Comparison of ENCODE assay signal across 36 cellular contexts in genomic region chr3:171796625-171797264, GRCh38. TPM values are rescaled to one million over a fixed set of nuclear protein-coding genes. Genes with fewer than 3 reads are reported as not detected.
A peak's percentile ranks its signal among the peaks of the same experiment; 100 is the strongest.
DNase-seq lines count a peak whose midpoint lies in the region; TF ChIP-seq lines count a peak whose summit lies in the region.
"Had no signal": no experiment of that assay in that cellular context is flagged by ENCODE, and none has a peak within 500 bp of the region (broad histone marks: within the 10 kb centered on the region; RNA-seq: fewer than 3 reads in every experiment).

No MANE protein-coding gene starts in this region.

- H3K9me3 ChIP-seq in BLaER1 treated with 17β-estradiol and CSF1 and Interleukin-3, amounts not matched to agents 10 nM and 100 nM (replicated peaks in 1 of 11), result peaks cover 0 to 6% (median 0%) of the 10 kb centered on the region in 11 experiments; a peak in 1 of 22 replicates
- H3K9me3 ChIP-seq in HEK293 (ENCODE audit: control insufficient read depth, insufficient read depth, low read depth, low read length) (no peaks in the 10 kb centered on the region), SK-N-MC (ENCODE audit: low read depth, low read length) (no peaks in the 10 kb centered on the region), hepatocyte (ENCODE audit: low read depth) (no peaks in the 10 kb centered on the region), GM23248 (ENCODE audit: low read depth) (no peaks in the 10 kb centered on the region)
- H3K9me3 ChIP-seq: mucosa of descending colon, pancreas, spleen, stomach, tibial artery, vagina had no signal

- no peak overlapping the region for H3K9ac ChIP-seq in BLaER1 treated with 17β-estradiol and CSF1 and Interleukin-3, amounts not matched to agents 10 nM and 100 nM
- H3K9ac ChIP-seq in SK-N-MC (ENCODE audit: insufficient read length), result no peak overlapping the region
- no peak overlapping the region for H3K9ac ChIP-seq in GM23248

- 99% methylated on average over 4 of the region's 4 CpGs for WGBS in hepatocyte (ENCODE audit: low lambda C conversion rate, missing lambda C conversion rate)
- 94 to 100% methylated on average over 4 of the region's 4 CpGs for WGBS in GM23248 (ENCODE audit: low coverage in 1 of 2, low lambda C conversion rate in 2 of 2, missing lambda C conversion rate in 2 of 2), 2 experiments

- H2AFZ ChIP-seq in hepatocyte (no peak overlapping the region), GM23248 (no peak overlapping the region)

- H4K20me1 ChIP-seq in BLaER1 treated with 17β-estradiol and CSF1 and Interleukin-3, amounts not matched to agents 10 nM and 100 nM, result peaks cover 0 to 23% (median 0%) of the 10 kb centered on the region in 11 experiments; a peak in 2 of 22 replicates
- no peaks in the 10 kb centered on the region for H4K20me1 ChIP-seq in hepatocyte (ENCODE audit: insufficient read depth, poor library complexity, severe bottlenecking)
- H4K20me1 ChIP-seq in GM23248 (ENCODE audit: insufficient read depth), result no peaks in the 10 kb centered on the region

- H3K4me2 ChIP-seq in BLaER1 treated with 17β-estradiol and CSF1 and Interleukin-3, amounts not matched to agents 10 nM and 100 nM, result peak overlapping the region; percentile 47 to 80 (median 65)
- H3K4me2 ChIP-seq in hepatocyte (no peak overlapping the region), GM23248 (ENCODE audit: unreplicated experiment) (no peak overlapping the region)

- H3F3A ChIP-seq in GM23248 (ENCODE audit: insufficient read depth), result peaks cover 10% of the 10 kb centered on the region

- no peak for DNase-seq in SK-N-MC (ENCODE audit: low read depth, low spot score)
- no peak for DNase-seq in hepatocyte (ENCODE audit: low spot score)
- DNase-seq in NCI-H2196 treated with DMSO at 0.1 percent for 48 hours (lab: John Stamatoyannopoulos, UW; ENCODE audit: unreplicated experiment), result no peak
- DNase-seq in posterior cingulate gyrus, result no peak
- DNase-seq in GM23248, result no peak
- no peak for DNase-seq in LoVo (ENCODE audit: low spot score)
- DNase-seq: activated CD4-positive, alpha-beta T cell treated with anti-CD3 and anti-CD28 coated beads for 1 hour; activated CD8-positive, alpha-beta memory T cell treated with anti-CD3 and anti-CD28 coated beads, Interleukin-2, amount 50 U/mL, for 48 hours; activated CD8-positive, alpha-beta T cell treated with anti-CD3 and anti-CD28 coated beads for 36 hours; activated naive CD4-positive, alpha-beta T cell treated with anti-CD3 and anti-CD28 coated beads, Interleukin-2, amount 10 ng/mL, durations not matched to agents 7 days and 5 days; amniotic stem cell; CD4-positive, alpha-beta memory T cell; HFFc6; immature natural killer cell; left colon; mucosa of descending colon; NCI-H1436 treated with DMSO at 0.1 percent for 48 hours; NCI-H2081 treated with DMSO at 0.1 percent for 48 hours; NCI-H748 treated with DMSO at 0.1 percent for 48 hours; pancreas; SIG-M5; spleen; stimulated activated CD4-positive, alpha-beta T cell treated with anti-CD3 and anti-CD28 coated beads, Interleukin-2, amount 100 ng/mL, for 24 hours; stimulated activated CD8-positive, alpha-beta memory T cell treated with anti-CD3 and anti-CD28 coated beads, Interleukin-4, amount 100 ng/mL, for 48 hours; stomach; tibial artery had no signal

- TF ChIP-seq CTCF in HEK293 (tag by site-specific recombination; IDR thresholded peaks at IDR 0.05), result no peak
- TF ChIP-seq CTCF in hepatocyte (IDR thresholded peaks at IDR 0.05; ENCODE audit: poor library complexity), result no peak

- CTCF ChIA-PET in HEK293 (lab: Yijun Ruan, JAX), result no interaction called here

- no peak overlapping the region for H3K4me3 ChIP-seq in BLaER1 treated with 17β-estradiol and CSF1 and Interleukin-3, amounts not matched to agents 10 nM and 100 nM
- H3K4me3 ChIP-seq in HEK293 (ENCODE audit: low read depth, low read length) (no peak overlapping the region), SK-N-MC (peak overlapping the region; percentile 57; the same call in 1 of the 2 replicates), hepatocyte (no peak overlapping the region), GM23248 (no peak overlapping the region)
- H3K4me3 ChIP-seq: mucosa of descending colon, pancreas, spleen, stomach, tibial artery, vagina had no signal

- H3K9me2 ChIP-seq in hepatocyte (replicated peaks; ENCODE audit: insufficient read depth) (no peaks in the 10 kb centered on the region), GM23248 (ENCODE audit: insufficient read depth) (no peaks in the 10 kb centered on the region)

- H3K79me2 ChIP-seq in hepatocyte, result peaks cover 88% of the 10 kb centered on the region
- H3K79me2 ChIP-seq in GM23248 (ENCODE audit: insufficient read depth), result no peaks in the 10 kb centered on the region

- H3K4me1 ChIP-seq in BLaER1 treated with 17β-estradiol and CSF1 and Interleukin-3, amounts not matched to agents 10 nM and 100 nM, result peaks cover 23 to 52% (median 34%) of the 10 kb centered on the region in 10 experiments
- H3K4me1 ChIP-seq in HEK293 (ENCODE audit: control insufficient read depth, insufficient read depth, low read length) (peaks cover 15% of the 10 kb centered on the region), hepatocyte (ENCODE audit: insufficient read depth) (peaks cover 9% of the 10 kb centered on the region), GM23248 (ENCODE audit: insufficient read depth) (peaks cover 8% of the 10 kb centered on the region)

- POLR2A ChIA-PET in HEK293 (lab: Yijun Ruan, JAX), result no interaction called here

- H3K27me3 ChIP-seq in BLaER1 treated with 17β-estradiol and CSF1 and Interleukin-3, amounts not matched to agents 10 nM and 100 nM, result no peaks in the 10 kb centered on the region
- H3K27me3 ChIP-seq in hepatocyte (no peaks in the 10 kb centered on the region), GM23248 (replicated peaks; ENCODE audit: insufficient read depth) (no peaks in the 10 kb centered on the region)
- H3K27me3 ChIP-seq: pancreas, spleen, stomach, tibial artery, vagina had no signal

- no peak overlapping the region for H3K27ac ChIP-seq in BLaER1 treated with 17β-estradiol and CSF1 and Interleukin-3, amounts not matched to agents 10 nM and 100 nM
- no peak overlapping the region for H3K27ac ChIP-seq in HEK293 (ENCODE audit: extremely low read depth, low read depth, low read length)
- H3K27ac ChIP-seq in SK-N-MC, result peak overlapping the region; percentile 89
- peak overlapping the region; percentile 39 for H3K27ac ChIP-seq in hepatocyte
- H3K27ac ChIP-seq in GM23248, result no peak overlapping the region
- H3K27ac ChIP-seq: pancreas, spleen, stomach, tibial artery, vagina had no signal

- in situ Hi-C loops in GM23248 (cut with MboI), result no loop called here

- intact Hi-C loops in posterior cingulate gyrus (cut with DNase I), result no loop called here

- 0 out of 22 replicates have a peak, but pooled peaks cover 0 to 8% (median 0%) of the 10 kb centered on the region in 11 experiments for H3K36me3 ChIP-seq in BLaER1 treated with 17β-estradiol and CSF1 and Interleukin-3, amounts not matched to agents 10 nM and 100 nM
- H3K36me3 ChIP-seq in HEK293 (ENCODE audit: control insufficient read depth in 2 of 2, insufficient read depth in 1 of 2, low read length in 2 of 2), result no peaks in the 10 kb centered on the region
- H3K36me3 ChIP-seq in SK-N-MC (ENCODE audit: insufficient read depth, low read length), result no peaks in the 10 kb centered on the region
- no peaks in the 10 kb centered on the region for H3K36me3 ChIP-seq in hepatocyte (replicated peaks; ENCODE audit: insufficient read depth, low read depth)
- H3K36me3 ChIP-seq in GM23248 (ENCODE audit: low read depth), result no peaks in the 10 kb centered on the region
- H3K36me3 ChIP-seq: pancreas, spleen, stomach, tibial artery, vagina had no signal

TF ChIP-seq in HEK293, 187 proteins besides CTCF, POLR2A, EP300 and RAD21:
- TF ChIP-seq OSR2 (tag by site-specific recombination; IDR thresholded peaks at IDR 0.05) (no peak), ZNF600 (tag by site-specific recombination; IDR thresholded peaks at IDR 0.05) (peak; percentile 41; the same call in 1 of the 2 replicates), ZBTB17 (tag by site-specific recombination; IDR thresholded peaks at IDR 0.05) (peak; percentile 64; the same call in 1 of the 2 replicates)
TF ChIP-seq in HEK293: peak in this region for 2.

RNA-seq across cellular contexts. Expression of gene PLD1, which starts 13.5 kb away (rescaled TPM):
- total RNA-seq in hepatocyte, result 63.3 and 71.1 TPM in 2 replicates
- 29.4 and 42.1 TPM in 2 replicates for polyA plus RNA-seq in hepatocyte
- 1.8 and 4.6 TPM in 2 replicates for total RNA-seq in GM23248 (2014; rRNA removed; shearing (Covaris generic))
- 3.0 and 3.6 TPM in 2 replicates for polyA plus RNA-seq in GM23248 (2016; fragmentation: Nextera tagmentation; extraction: Ambion mirVana)

RNA-seq across cellular contexts. Expression of gene TMEM212, which starts 46.4 kb away (rescaled TPM):
- not detected in 2 replicates for total RNA-seq in hepatocyte
- polyA plus RNA-seq in hepatocyte, result not detected in 2 replicates
- not detected in 2 replicates for total RNA-seq in GM23248 (2014; rRNA removed; shearing (Covaris generic))
- not detected in 2 replicates for polyA plus RNA-seq in GM23248 (2016; fragmentation: Nextera tagmentation; extraction: Ambion mirVana)
- total RNA-seq: A172; activated CD8-positive, alpha-beta T cell treated with anti-CD3 and anti-CD28 coated beads for 36 hours; activated T-helper 17 cell treated with anti-CD3 and anti-CD28 coated beads, Interleukin-2, amount 50 U/mL, for 72 hours; CD4-positive, alpha-beta memory T cell; chondrocyte; Daoy; glomerular endothelial cell; HFFc6; left colon; LHCN-M2; lung microvascular endothelial cell; mucosa of descending colon; pancreas; spleen; stomach; vagina had no signal
- polyA plus RNA-seq: CD4-positive, alpha-beta memory T cell; immature natural killer cell; pancreas; spleen; stomach had no signal

Comparison
In these comparisons a context has a peak if more than half of its experiments do, and no peak if none do; other contexts are left out.
1. H3K27ac ChIP-seq: peak in SK-N-MC (single experiment) and hepatocyte (single experiment); none in BLaER1 treated with 17β-estradiol and CSF1 and Interleukin-3, amounts not matched to agents 10 nM and 100 nM (0 of 11), HEK293 (single experiment) and GM23248 (single experiment).
2. H3K4me2 ChIP-seq: peak in BLaER1 treated with 17β-estradiol and CSF1 and Interleukin-3, amounts not matched to agents 10 nM and 100 nM (11 of 11); none in hepatocyte (single experiment) and GM23248 (single experiment).
3. RNA of gene PLD1, which starts 13.5 kb away (total RNA-seq): 63.3 to 71.1 TPM in hepatocyte; 1.8 to 4.6 TPM in GM23248; every median in the first group is over 10 times any median in the second.